Comparison of ENCODE assay signal across 23 cellular contexts in genomic region chr1:166859597-166859996, GRCh38. TPM values are rescaled to one million over a fixed set of nuclear protein-coding genes. Genes with fewer than 3 reads are reported as not detected.
DNase-seq lines count a peak whose midpoint lies in the region; ATAC-seq, FAIRE-seq and TF ChIP-seq lines count a peak whose summit lies in the region.
"Had no signal": no experiment of that assay in that cellular context is flagged by ENCODE, and none has a peak within 500 bp of the region (broad histone marks: within the 10 kb centered on the region; RNA-seq: fewer than 3 reads in every experiment).

No MANE protein-coding gene starts in this region.

- peaks cover 64% of the 10 kb centered on the region for H3K36me3 Mint-ChIP-seq in activated CD4-positive, alpha-beta T cell treated with anti-CD3 and anti-CD28 coated beads, Interleukin-2, amount 10 ng/mL, durations not matched to agents 24 days and 14 days (ENCODE audit: low read depth)
- H3K36me3 Mint-ChIP-seq in HFFc6 (ENCODE audit: low read depth): peaks cover 31% of the 10 kb centered on the region
- peaks cover 11 to 97% (median 11%) of the 10 kb centered on the region in 3 donors for H3K36me3 Mint-ChIP-seq in naive thymus-derived CD8-positive, alpha-beta T cell

- no peaks in the 10 kb centered on the region for H3K27me3 ChIP-seq in GM12878 (replicated peaks in 1 of 2; ENCODE audit: control insufficient read depth in 2 of 2, insufficient read depth in 2 of 2, low read length in 1 of 2)
- no peaks in the 10 kb centered on the region for H3K27me3 ChIP-seq in Peyer's patch
- H3K27me3 ChIP-seq: SJSA1 had no signal

- TF ChIP-seq EP300 in GM12878 (IDR thresholded peaks at IDR 0.05; ENCODE audit: borderline replicate concordance in 1 of 2, control insufficient read depth in 1 of 2, low read depth in 2 of 2, low read length in 2 of 2): no peak

- ATAC-seq in GM12878: peak; percentile 38; the same call in 2 of the 3 replicates
- ATAC-seq in naive thymus-derived CD8-positive, alpha-beta T cell: no peak
- ATAC-seq in HG02623 (IDR thresholded peaks at IDR 0.05; ENCODE audit: unreplicated experiment): no peak
- ATAC-seq: activated CD4-positive, alpha-beta T cell treated with anti-CD3 and anti-CD28 coated beads for 36 hours had no signal

- H3K27ac ChIP-seq in GM12878 (ENCODE audit: control insufficient read depth, insufficient read depth): no peak overlapping the region
- no peak overlapping the region for H3K27ac ChIP-seq in Peyer's patch
- H3K27ac ChIP-seq: C4-2B, SJSA1 had no signal

- no peak overlapping the region for H2AFZ ChIP-seq in GM12878 (ENCODE audit: control insufficient read depth, low read depth, low read length)

- in situ Hi-C loops in GM12878 (cut with MboI): no loop called here

- H3K9ac ChIP-seq in GM12878 (ENCODE audit: control insufficient read depth, insufficient read depth, low read length): no peak overlapping the region

- CTCF ChIA-PET in GM12878 (lab: Yijun Ruan, JAX): interaction anchor here (1.6 kb wide), 1 partner anchor 10 kb away, joined by 6 read pairs; no protein-coding TSS in a partner anchor

- SMC1A ChIA-PET in GM12878 (lab: Charles Lee; ENCODE audit: uncharacterized antibody, unreplicated experiment): no interaction called here

- POLR2A ChIA-PET in GM12878 (lab: Charles Lee): no interaction called here
- POLR2A ChIA-PET in naive thymus-derived CD8-positive, alpha-beta T cell (lab: Charles Lee): no interaction called here

- H3K4me1 Mint-ChIP-seq in activated CD4-positive, alpha-beta T cell treated with anti-CD3 and anti-CD28 coated beads, Interleukin-2, amount 10 ng/mL, durations not matched to agents 24 days and 14 days: peaks cover 12% of the 10 kb centered on the region
- peaks cover 3% of the 10 kb centered on the region for H3K4me1 Mint-ChIP-seq in HFFc6 (ENCODE audit: low read depth)
- H3K4me1 Mint-ChIP-seq in naive thymus-derived CD8-positive, alpha-beta T cell: peaks cover 1 to 19% (median 5%) of the 10 kb centered on the region in 4 donors

- intact Hi-C loops in activated CD4-positive, alpha-beta T cell treated with anti-CD3 and anti-CD28 coated beads, Interleukin-2, amount 10 ng/mL, durations not matched to agents 24 days and 14 days (cut with micrococcal nuclease): no loop called here
- intact Hi-C loops in GM12878 (cut with micrococcal nuclease; ENCODE audit: unreplicated experiment): no loop called here

- no peak for TF ChIP-seq RAD21 in GM12878 (IDR thresholded peaks at IDR 0.05; ENCODE audit: insufficient read depth, low read depth, low read length)

- WGBS in GM12878 (ENCODE audit: insufficient coverage, insufficient replicate concordance, low lambda C conversion rate, missing lambda C conversion rate): 0% methylated on average over 5 of the region's 5 CpGs

- DNase-seq in activated CD4-positive, alpha-beta T cell treated with anti-CD3 and anti-CD28 coated beads, Interleukin-2, amount 10 ng/mL, durations not matched to agents 24 days and 14 days: peak; percentile 52
- no peak for DNase-seq in activated CD4-positive, alpha-beta T cell treated with anti-CD3 and anti-CD28 coated beads, Interleukin-2, amount 50 U/mL, for 4 hours
- DNase-seq in HFFc6 (no peak), GM12878 (ENCODE audit: low read depth, low spot score) (no peak), RPMI8226 (no peak), Peyer's patch (no peak)
- no peak for DNase-seq in naive thymus-derived CD8-positive, alpha-beta T cell
- DNase-seq: 8988T; activated CD4-positive, alpha-beta T cell treated with anti-CD3 and anti-CD28 coated beads for 36 hours; activated naive CD8-positive, alpha-beta T cell treated with anti-CD3 and anti-CD28 coated beads, Interleukin-2, amount 10 ng/mL, durations not matched to agents 7 days and 5 days; DMS53; effector CD4-positive, alpha-beta T cell; head of caudate nucleus; mammary epithelial cell; NCI-H187 treated with DMSO at 0.1 percent for 48 hours; NCI-H510A treated with DMSO at 0.1 percent for 48 hours had no signal

- no peak for TF ChIP-seq POLR2A in GM12878 (IDR thresholded peaks at IDR 0.05; ENCODE audit: low read depth, low read length)
- TF ChIP-seq POLR2A in Peyer's patch (IDR thresholded peaks at IDR 0.05): no peak

- no peak overlapping the region for H3K4me3 ChIP-seq in GM12878
- H3K4me3 ChIP-seq in Peyer's patch: no peak overlapping the region
- H3K4me3 ChIP-seq: HAP-1, SJSA1 had no signal

- no peak for FAIRE-seq in GM12878 (lab: Jason Lieb, UNC)
- FAIRE-seq: bronchial epithelial cell had no signal

- no peak for TF ChIP-seq CTCF in HFFc6 (IDR thresholded peaks at IDR 0.05)
- no peak for TF ChIP-seq CTCF in GM12878 (IDR thresholded peaks at IDR 0.05 in 2 of 3, conservative IDR thresholded peaks at IDR 0.05 in 1 of 3; ENCODE audit: control insufficient read depth in 2 of 3, extremely low read depth in 1 of 3, insufficient read depth in 1 of 3, low read depth in 3 of 3, low read length in 3 of 3)
- no peak for TF ChIP-seq CTCF in Peyer's patch (IDR thresholded peaks at IDR 0.05)

- BruUV-seq in GM12878 (replicated peaks; lab: Mats Ljungman, UMichigan): no TSS peak

- peak overlapping the region; percentile 3 for H3K27ac Mint-ChIP-seq in activated CD4-positive, alpha-beta T cell treated with anti-CD3 and anti-CD28 coated beads, Interleukin-2, amount 10 ng/mL, durations not matched to agents 24 days and 14 days
- H3K27ac Mint-ChIP-seq in HFFc6: peak overlapping the region; percentile 22; the same call in 1 of the 2 replicates
- H3K27ac Mint-ChIP-seq in naive thymus-derived CD8-positive, alpha-beta T cell: peak overlapping the region in 9 of 10 donors; percentile 3 to 70 (median 51)
- H3K27ac Mint-ChIP-seq: activated CD4-positive, alpha-beta T cell treated with anti-CD3 and anti-CD28 coated beads for 36 hours; activated naive CD8-positive, alpha-beta T cell treated with anti-CD3 and anti-CD28 coated beads, Interleukin-2, amount 10 ng/mL, durations not matched to agents 7 days and 5 days had no signal

- no peak overlapping the region for H3K4me3 Mint-ChIP-seq in activated CD4-positive, alpha-beta T cell treated with anti-CD3 and anti-CD28 coated beads, Interleukin-2, amount 10 ng/mL, durations not matched to agents 24 days and 14 days
- H3K4me3 Mint-ChIP-seq in HFFc6: no peak overlapping the region
- no peak overlapping the region for H3K4me3 Mint-ChIP-seq in naive thymus-derived CD8-positive, alpha-beta T cell
- H3K4me3 Mint-ChIP-seq: activated CD4-positive, alpha-beta T cell treated with anti-CD3 and anti-CD28 coated beads for 36 hours; activated naive CD8-positive, alpha-beta T cell treated with anti-CD3 and anti-CD28 coated beads, Interleukin-2, amount 10 ng/mL, durations not matched to agents 7 days and 5 days; neural crest cell; stimulated activated naive CD8-positive, alpha-beta T cell treated with anti-CD3 and anti-CD28 coated beads, Interleukin-15, Interleukin-2, amounts not matched to agents 100 ng/mL and 50 ng/mL, for 24 hours had no signal

- no peaks in the 10 kb centered on the region for H4K20me1 ChIP-seq in GM12878 (ENCODE audit: control insufficient read depth, insufficient read depth)

- RAD21 ChIA-PET in GM12878 (lab: Charles Lee; ENCODE audit: unreplicated experiment): no interaction called here

- H3K9me3 ChIP-seq in GM12878 (replicated peaks; ENCODE audit: control insufficient read depth, insufficient read depth, low read length) (no peaks in the 10 kb centered on the region), Peyer's patch (no peaks in the 10 kb centered on the region)
- H3K9me3 ChIP-seq: HAP-1, SJSA1 had no signal

- no peaks in the 10 kb centered on the region for H3K27me3 Mint-ChIP-seq in activated CD4-positive, alpha-beta T cell treated with anti-CD3 and anti-CD28 coated beads, Interleukin-2, amount 10 ng/mL, durations not matched to agents 24 days and 14 days
- no peaks in the 10 kb centered on the region; the same call in 1 of the 2 replicates for H3K27me3 Mint-ChIP-seq in HFFc6 (ENCODE audit: insufficient read depth)
- no peaks in the 10 kb centered on the region for H3K27me3 Mint-ChIP-seq in naive thymus-derived CD8-positive, alpha-beta T cell
- H3K27me3 Mint-ChIP-seq: activated CD4-positive, alpha-beta T cell treated with anti-CD3 and anti-CD28 coated beads for 36 hours; activated naive CD8-positive, alpha-beta T cell treated with anti-CD3 and anti-CD28 coated beads, Interleukin-2, amount 10 ng/mL, durations not matched to agents 7 days and 5 days; stimulated activated naive CD8-positive, alpha-beta T cell treated with anti-CD3 and anti-CD28 coated beads, Interleukin-15, Interleukin-2, amounts not matched to agents 100 ng/mL and 50 ng/mL, for 24 hours had no signal

- H3K9me3 Mint-ChIP-seq in activated CD4-positive, alpha-beta T cell treated with anti-CD3 and anti-CD28 coated beads, Interleukin-2, amount 10 ng/mL, durations not matched to agents 24 days and 14 days: no peaks in the 10 kb centered on the region
- H3K9me3 Mint-ChIP-seq in HFFc6: no peaks in the 10 kb centered on the region
- H3K9me3 Mint-ChIP-seq in naive thymus-derived CD8-positive, alpha-beta T cell: no peaks in the 10 kb centered on the region
- H3K9me3 Mint-ChIP-seq: activated naive CD8-positive, alpha-beta T cell treated with anti-CD3 and anti-CD28 coated beads, Interleukin-2, amount 10 ng/mL, durations not matched to agents 7 days and 5 days; neural crest cell; stimulated activated naive CD8-positive, alpha-beta T cell treated with anti-CD3 and anti-CD28 coated beads, Interleukin-15, Interleukin-2, amounts not matched to agents 100 ng/mL and 50 ng/mL, for 24 hours had no signal

- no peak overlapping the region for H3K4me2 ChIP-seq in GM12878 (ENCODE audit: control insufficient read depth, insufficient read depth)

- H3K36me3 ChIP-seq in GM12878 (ENCODE audit: control insufficient read depth in 2 of 2, insufficient read depth in 2 of 2, low read length in 1 of 2): peaks cover 8 to 19% of the 10 kb centered on the region in 2 experiments
- H3K36me3 ChIP-seq in Peyer's patch: peaks cover 0 to 96% (median 0%) of the 10 kb centered on the region in 3 donors

- H3K79me2 ChIP-seq in GM12878 (ENCODE audit: control insufficient read depth, insufficient read depth, low read length): no peaks in the 10 kb centered on the region

- H3K4me1 ChIP-seq in GM12878 (ENCODE audit: control insufficient read depth, insufficient read depth, low read length): no peaks in the 10 kb centered on the region
- no peaks in the 10 kb centered on the region for H3K4me1 ChIP-seq in Peyer's patch
- H3K4me1 ChIP-seq: HAP-1, SJSA1 had no signal

RNA-seq across cellular contexts. Expression of gene TADA1, which starts 16.5 kb away (rescaled TPM):
- total RNA-seq in activated CD4-positive, alpha-beta T cell treated with anti-CD3 and anti-CD28 coated beads, Interleukin-2, amount 10 ng/mL, durations not matched to agents 24 days and 14 days: 17.0 and 18.4 TPM in 2 replicates
- 1 to 10 TPM; 6.5 to 8.1 (median 7.0) TPM for total RNA-seq in HFFc6 (2021; fragmentation: NEBNext Ultra II Directional; extraction: Animal tissue kit (Norgen Biotek cat#: 25700))
- 18.3 and 18.9 TPM in 2 replicates for total RNA-seq in GM12878 (2013; cell fraction: nucleolus; rRNA removed)
- total RNA-seq in GM12878 (2014; rRNA removed): 18.6 and 21.3 TPM in 2 replicates
- total RNA-seq in GM12878 (2014; rRNA removed; fragmentation: Illumina TruSeq; extraction: Trizol): 20.6 and 20.7 TPM in 2 replicates
- total RNA-seq in GM12878 (2021): 15.1 and 15.2 TPM in 2 replicates
- polyA plus RNA-seq in GM12878 (2011; ENCODE audit: low read depth): 12.6 TPM
- 34.6 and 36.4 TPM in 2 replicates for polyA plus RNA-seq in GM12878 (2011; rRNA removed)
- 19.1 and 27.0 TPM in 2 replicates for polyA plus RNA-seq in GM12878 (2011; cell fraction: cytosol; rRNA removed)
- 18.5 and 20.0 TPM in 2 replicates for polyA plus RNA-seq in GM12878 (2011; cell fraction: nucleus; rRNA removed)
- 13.3 and 14.4 TPM in 2 replicates for polyA plus RNA-seq in GM12878 (2012)
- 25.9 and 31.1 TPM in 2 replicates for polyA plus RNA-seq in GM12878 (2014; fragmentation: Illumina TruSeq; extraction: Trizol)
- polyA plus RNA-seq in GM12878 (2014; fragmentation: Nextera tagmentation; extraction: Ambion mirVana): 10 to 100 TPM; 31.5 to 38.6 TPM
- polyA plus RNA-seq in GM12878 (2014; rRNA removed): 13.1 and 15.3 TPM in 2 replicates
- polyA plus RNA-seq in GM12878 (2016; fragmentation: Nextera tagmentation; extraction: Ambion mirVana): 10 to 100 TPM; 27.1 to 30.2 TPM
- 28.3 and 31.5 TPM in 2 replicates for polyA minus RNA-seq in GM12878 (2011; rRNA and poly(A)+ RNA removed)
- 8.4 and 10.5 TPM in 2 replicates for polyA minus RNA-seq in GM12878 (2011; cell fraction: cytosol; rRNA and poly(A)+ RNA removed)
- polyA minus RNA-seq in GM12878 (2011; cell fraction: nucleus; rRNA and poly(A)+ RNA removed): 4.8 and 7.4 TPM in 2 replicates
- 10 to 100 TPM; 16.6 to 18.1 TPM for total RNA-seq in naive thymus-derived CD8-positive, alpha-beta T cell
- polyA plus RNA-seq in naive thymus-derived CD8-positive, alpha-beta T cell: 10 to 100 TPM; 12.8 to 15.1 (median 15.0) TPM
- total RNA-seq in Peyer's patch: 10 to 100 TPM in 1 of 4 donors, 1 to 10 TPM in 3; 6.6 to 13.5 (median 8.4) TPM

RNA-seq across cellular contexts. Expression of gene POGK, which starts 20.3 kb away (rescaled TPM):
- 52.4 and 53.9 TPM in 2 replicates for total RNA-seq in activated CD4-positive, alpha-beta T cell treated with anti-CD3 and anti-CD28 coated beads, Interleukin-2, amount 10 ng/mL, durations not matched to agents 24 days and 14 days
- 10 to 100 TPM; 27.6 to 36.3 (median 29.4) TPM for total RNA-seq in HFFc6 (2021; fragmentation: NEBNext Ultra II Directional; extraction: Animal tissue kit (Norgen Biotek cat#: 25700))
- total RNA-seq in GM12878 (2013; cell fraction: nucleolus; rRNA removed): 36.4 and 38.3 TPM in 2 replicates
- total RNA-seq in GM12878 (2014; rRNA removed) (24.9 and 28.0 TPM in 2 replicates), GM12878 (2014; rRNA removed; fragmentation: Illumina TruSeq; extraction: Trizol) (29.1 and 30.1 TPM in 2 replicates), GM12878 (2021) (34.6 and 37.3 TPM in 2 replicates), Peyer's patch (10 to 100 TPM; 14.7 to 40.4 (median 25.0) TPM)
- polyA plus RNA-seq in GM12878 (2011; ENCODE audit: low read depth): 7.6 TPM
- polyA plus RNA-seq in GM12878 (2011; rRNA removed) (12.8 and 13.9 TPM in 2 replicates), GM12878 (2014; fragmentation: Illumina TruSeq; extraction: Trizol) (27.7 and 27.8 TPM in 2 replicates), GM12878 (2014; fragmentation: Nextera tagmentation; extraction: Ambion mirVana) (1 to 10 TPM; 5.3 to 8.1 TPM), GM12878 (2014; rRNA removed) (16.2 and 17.6 TPM in 2 replicates), GM12878 (2016; fragmentation: Nextera tagmentation; extraction: Ambion mirVana) (10 to 100 TPM; 18.2 to 19.1 TPM)
- 13.0 and 13.5 TPM in 2 replicates for polyA plus RNA-seq in GM12878 (2011; cell fraction: cytosol; rRNA removed)
- polyA plus RNA-seq in GM12878 (2011; cell fraction: nucleus; rRNA removed): 26.4 and 28.3 TPM in 2 replicates
- polyA plus RNA-seq in GM12878 (2012): 11.2 and 12.3 TPM in 2 replicates
- 20.1 and 20.6 TPM in 2 replicates for polyA minus RNA-seq in GM12878 (2011; rRNA and poly(A)+ RNA removed)
- polyA minus RNA-seq in GM12878 (2011; cell fraction: cytosol; rRNA and poly(A)+ RNA removed): 8.0 and 9.7 TPM in 2 replicates
- polyA minus RNA-seq in GM12878 (2011; cell fraction: nucleus; rRNA and poly(A)+ RNA removed): 15.0 and 24.9 TPM in 2 replicates
- total RNA-seq in naive thymus-derived CD8-positive, alpha-beta T cell: 10 to 100 TPM; 41.3 to 42.3 TPM
- 10 to 100 TPM; 13.9 to 23.0 (median 15.1) TPM for polyA plus RNA-seq in naive thymus-derived CD8-positive, alpha-beta T cell
